Comparison of ENCODE assay signal across 1 cellular context in genomic region chr2:169493360-169493759, GRCh38.
TF ChIP-seq lines count a peak whose summit lies in the region.

No MANE protein-coding gene starts in this region.

TF ChIP-seq in HepG2, 621 proteins besides CTCF, POLR2A, EP300 and RAD21:
- TF ChIP-seq, protein P1, sequence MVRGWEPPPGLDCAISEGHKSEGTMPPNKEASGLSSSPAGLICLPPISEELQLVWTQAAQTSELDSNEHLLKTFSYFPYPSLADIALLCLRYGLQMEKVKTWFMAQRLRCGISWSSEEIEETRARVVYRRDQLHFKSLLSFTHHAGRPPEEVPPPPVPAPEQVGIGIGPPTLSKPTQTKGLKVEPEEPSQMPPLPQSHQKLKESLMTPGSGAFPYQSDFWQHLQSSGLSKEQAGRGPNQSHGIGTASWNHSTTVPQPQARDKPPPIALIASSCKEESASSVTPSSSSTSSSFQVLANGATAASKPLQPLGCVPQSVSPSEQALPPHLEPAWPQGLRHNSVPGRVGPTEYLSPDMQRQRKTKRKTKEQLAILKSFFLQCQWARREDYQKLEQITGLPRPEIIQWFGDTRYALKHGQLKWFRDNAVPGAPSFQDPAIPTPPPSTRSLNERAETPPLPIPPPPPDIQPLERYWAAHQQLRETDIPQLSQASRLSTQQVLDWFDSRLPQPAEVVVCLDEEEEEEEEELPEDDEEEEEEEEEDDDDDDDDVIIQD (CRISPR knock-in tag; IDR thresholded peaks at IDR 0.05; ENCODE audit: low read depth), result peak; percentile 75; the same call in 1 of the 2 replicates
- TF ChIP-seq TARDBP (CRISPR knock-in tag; IDR thresholded peaks at IDR 0.05), result no peak
- TF ChIP-seq HNF4A (CRISPR knock-in tag; IDR thresholded peaks at IDR 0.05), result peak; percentile 68
- no peak for TF ChIP-seq SNRNP70 (IDR thresholded peaks at IDR 0.05; ENCODE audit: low read depth, low read length)
- TF ChIP-seq ZNF143 (CRISPR knock-in tag; IDR thresholded peaks at IDR 0.05), result no peak
- TF ChIP-seq CBFB (CRISPR knock-in tag; IDR thresholded peaks at IDR 0.05), result no peak
- TF ChIP-seq ARID5B (CRISPR knock-in tag; IDR thresholded peaks at IDR 0.05), result 0 out of 2 replicates have a peak, but pooled peaks have one; percentile 19
- peak; percentile 38; the same call in 1 of the 2 replicates for TF ChIP-seq HNF4G (IDR thresholded peaks at IDR 0.05; ENCODE audit: borderline replicate concordance, low read depth, low read length)
- no peak for TF ChIP-seq HNF4G (CRISPR knock-in tag; IDR thresholded peaks at IDR 0.05; ENCODE audit: borderline replicate concordance, low read depth)
- peak; percentile 43; the same call in 1 of the 2 replicates for TF ChIP-seq HNRNPUL1 (IDR thresholded peaks at IDR 0.05; ENCODE audit: low read depth, low read length)
- no peak for TF ChIP-seq NFE2 (CRISPR knock-in tag; IDR thresholded peaks at IDR 0.05)
- TF ChIP-seq TP53 (CRISPR knock-in tag; conservative IDR thresholded peaks at IDR 0.05), result no peak
- no peak for TF ChIP-seq AHR (CRISPR knock-in tag; IDR thresholded peaks at IDR 0.05)
- TF ChIP-seq ZNF121 (CRISPR knock-in tag; IDR thresholded peaks at IDR 0.05), result no peak
- peak; percentile 69 for TF ChIP-seq HNF1A (IDR thresholded peaks at IDR 0.05; ENCODE audit: low read depth)
- peak; percentile 44; the same call in 1 of the 2 replicates for TF ChIP-seq HNF1A (CRISPR knock-in tag; IDR thresholded peaks at IDR 0.05; ENCODE audit: borderline replicate concordance)
- TF ChIP-seq ZNF644 (CRISPR knock-in tag; IDR thresholded peaks at IDR 0.05; ENCODE audit: low read depth), result 0 out of 2 replicates have a peak, but pooled peaks have one; percentile 39
- TF ChIP-seq ISX (CRISPR knock-in tag; conservative IDR thresholded peaks at IDR 0.05), result no peak
- peak; percentile 79; the same call in 1 of the 2 replicates for TF ChIP-seq ARID3A (IDR thresholded peaks at IDR 0.05; ENCODE audit: low read depth, low read length)
- TF ChIP-seq SRSF9 (IDR thresholded peaks at IDR 0.05; ENCODE audit: borderline replicate concordance, insufficient read depth, low read depth, low read length, poor library complexity, severe bottlenecking), result no peak
